Comparison of ENCODE assay signal across 10 cellular contexts in genomic region chr9:33029106-33029788, GRCh38. TPM values are rescaled to one million over a fixed set of nuclear protein-coding genes. Genes with fewer than 3 reads are reported as not detected.
DNase-seq lines count a peak whose midpoint lies in the region; ATAC-seq, FAIRE-seq and TF ChIP-seq lines count a peak whose summit lies in the region.
"Had no signal": no experiment of that assay in that cellular context is flagged by ENCODE, and none has a peak within 500 bp of the region (broad histone marks: within the 10 kb centered on the region; RNA-seq: fewer than 3 reads in every experiment).

No MANE protein-coding gene starts in this region.

- TF ChIP-seq POLR2A in A549 (IDR thresholded peaks at IDR 0.05; ENCODE audit: low read length), result no peak

- H3K27ac Mint-ChIP-seq in activated CD8-positive, alpha-beta T cell treated with anti-CD3 and anti-CD28 coated beads, Interleukin-2, amount 10 ng/mL, durations not matched to agents 7 days and 5 days, result no peak overlapping the region
- H3K27ac Mint-ChIP-seq in glutamatergic neuron (ENCODE audit: unreplicated experiment), result no peak overlapping the region

- H3K36me3 Mint-ChIP-seq in activated CD8-positive, alpha-beta T cell treated with anti-CD3 and anti-CD28 coated beads, Interleukin-2, amount 10 ng/mL, durations not matched to agents 7 days and 5 days (ENCODE audit: low read depth), result peaks cover 72% of the 10 kb centered on the region
- no peaks in the 10 kb centered on the region for H3K36me3 Mint-ChIP-seq in glutamatergic neuron (ENCODE audit: unreplicated experiment)

- peak overlapping the region; percentile 10; the same call in 1 of the 3 replicates for H3K4me3 ChIP-seq in A549
- peak overlapping the region; percentile 22 for H3K4me3 ChIP-seq in GM23248
- no peak overlapping the region for H3K4me3 ChIP-seq in SJCRH30

- DNase-seq in A549 (ENCODE audit: low read depth in 1 of 2, low spot score in 1 of 2) (peak in 1 of 2 experiments; percentile 34), GM23248 (peak; percentile 72), glutamatergic neuron (no peak), NCI-H128 (lab: John Stamatoyannopoulos, UW; ENCODE audit: unreplicated experiment) (no peak), RPMI8226 (no peak), cerebellar nuclear complex (lab: John Stamatoyannopoulos, UW) (no peak), SJCRH30 (no peak)
- no peak for DNase-seq in activated CD8-positive, alpha-beta T cell treated with anti-CD3 and anti-CD28 coated beads, Interleukin-2, amount 10 ng/mL, durations not matched to agents 7 days and 5 days
- DNase-seq: foreskin melanocyte had no signal

- H3K4me2 ChIP-seq in A549 (peak overlapping the region; percentile 97), GM23248 (ENCODE audit: unreplicated experiment) (peak overlapping the region; percentile 45)

- peaks cover 61% of the 10 kb centered on the region for H3K4me1 Mint-ChIP-seq in activated CD8-positive, alpha-beta T cell treated with anti-CD3 and anti-CD28 coated beads, Interleukin-2, amount 10 ng/mL, durations not matched to agents 7 days and 5 days (ENCODE audit: low read depth)
- peaks cover 5% of the 10 kb centered on the region for H3K4me1 Mint-ChIP-seq in glutamatergic neuron (ENCODE audit: low read depth, unreplicated experiment)

- peaks cover 52% of the 10 kb centered on the region for H3K36me3 ChIP-seq in GM23248 (ENCODE audit: low read depth)
- H3K36me3 ChIP-seq in SJCRH30, result peaks cover 75% of the 10 kb centered on the region

- no peak for ATAC-seq in A549
- no peak for ATAC-seq in activated CD8-positive, alpha-beta T cell treated with anti-CD3 and anti-CD28 coated beads, Interleukin-2, amount 10 ng/mL, durations not matched to agents 7 days and 5 days

- no peaks in the 10 kb centered on the region for H3K9me2 ChIP-seq in GM23248 (ENCODE audit: insufficient read depth)

- H3K9me3 ChIP-seq in A549, result no peaks in the 10 kb centered on the region
- no peaks in the 10 kb centered on the region for H3K9me3 ChIP-seq in GM23248 (ENCODE audit: low read depth)
- no peaks in the 10 kb centered on the region for H3K9me3 ChIP-seq in SJCRH30 (replicated peaks)

- WGBS in A549 (ENCODE audit: missing lambda C conversion rate), result 25% methylated on average over 6 of the region's 6 CpGs
- WGBS in GM23248 (ENCODE audit: low coverage in 1 of 2, low lambda C conversion rate in 2 of 2, missing lambda C conversion rate in 2 of 2), 2 experiments, result 30 to 31% methylated on average over 6 of the region's 6 CpGs

- H3K27ac ChIP-seq in A549 (peak overlapping the region in 1 of 2 experiments; percentile 47; a peak in 2 of 6 replicates), GM23248 (peak overlapping the region; percentile 48), SJCRH30 (no peak overlapping the region)
- H3K27ac ChIP-seq: parathyroid adenoma had no signal

- no peak for FAIRE-seq in A549 (lab: Jason Lieb, UNC)

- no peaks in the 10 kb centered on the region for H3K27me3 Mint-ChIP-seq in activated CD8-positive, alpha-beta T cell treated with anti-CD3 and anti-CD28 coated beads, Interleukin-2, amount 10 ng/mL, durations not matched to agents 7 days and 5 days (ENCODE audit: low read depth)
- H3K27me3 Mint-ChIP-seq in glutamatergic neuron (ENCODE audit: unreplicated experiment), result peaks cover under 1% of the 10 kb centered on the region

- 0 out of 2 replicates have a peak, but pooled peaks cover 4% of the 10 kb centered on the region for H4K20me1 ChIP-seq in GM23248 (ENCODE audit: insufficient read depth)

- H3K9me3 Mint-ChIP-seq in activated CD8-positive, alpha-beta T cell treated with anti-CD3 and anti-CD28 coated beads, Interleukin-2, amount 10 ng/mL, durations not matched to agents 7 days and 5 days (ENCODE audit: insufficient read depth), result no peaks in the 10 kb centered on the region
- H3K9me3 Mint-ChIP-seq in glutamatergic neuron (ENCODE audit: unreplicated experiment), result peaks cover 5% of the 10 kb centered on the region

- peak overlapping the region; percentile 63 for H3K4me3 Mint-ChIP-seq in activated CD8-positive, alpha-beta T cell treated with anti-CD3 and anti-CD28 coated beads, Interleukin-2, amount 10 ng/mL, durations not matched to agents 7 days and 5 days
- peak overlapping the region; percentile 34 for H3K4me3 Mint-ChIP-seq in glutamatergic neuron (ENCODE audit: unreplicated experiment)

- H3K27me3 ChIP-seq in GM23248 (replicated peaks; ENCODE audit: insufficient read depth) (no peaks in the 10 kb centered on the region), SJCRH30 (no peaks in the 10 kb centered on the region)

- no peak for TF ChIP-seq CTCF in A549 (IDR thresholded peaks at IDR 0.05)
- no peak for TF ChIP-seq CTCF in glutamatergic neuron (IDR thresholded peaks at IDR 0.05; ENCODE audit: partially characterized antibody, unreplicated experiment)

- H3K4me1 ChIP-seq in A549 (peaks cover 67% of the 10 kb centered on the region), GM23248 (ENCODE audit: insufficient read depth) (peaks cover 35% of the 10 kb centered on the region), SJCRH30 (peaks cover under 1% of the 10 kb centered on the region; the same call in 1 of the 2 replicates)

- POLR2A ChIA-PET in A549 (lab: Yijun Ruan, JAX), result no interaction called here
- POLR2A ChIA-PET in activated CD8-positive, alpha-beta T cell treated with anti-CD3 and anti-CD28 coated beads, Interleukin-2, amount 10 ng/mL, durations not matched to agents 7 days and 5 days (lab: Charles Lee), result no interaction called here

- no peak overlapping the region for H2AFZ ChIP-seq in GM23248
- H2AFZ ChIP-seq: parathyroid adenoma had no signal

- peak overlapping the region; percentile 4; the same call in 1 of the 2 replicates for H3K9ac ChIP-seq in GM23248
- H3K9ac ChIP-seq: parathyroid adenoma had no signal

- peaks cover 92% of the 10 kb centered on the region for H3K79me2 ChIP-seq in GM23248 (ENCODE audit: insufficient read depth)

- CTCF ChIA-PET in A549 (lab: Yijun Ruan, JAX), result interaction anchor here (7.1 kb wide), 1 partner anchor 12 kb away, joined by 59 read pairs; no protein-coding TSS in a partner anchor
- CTCF ChIA-PET in activated CD8-positive, alpha-beta T cell treated with anti-CD3 and anti-CD28 coated beads, Interleukin-2, amount 10 ng/mL, durations not matched to agents 7 days and 5 days (lab: Charles Lee), result interaction anchor here (1.3 kb wide), 1 partner anchor 15 kb away, joined by 3 read pairs; no protein-coding TSS in a partner anchor

- no peak for TF ChIP-seq RAD21 in A549 (conservative IDR thresholded peaks at IDR 0.05 in 1 of 2, IDR thresholded peaks at IDR 0.05 in 1 of 2)

- in situ Hi-C loops in GM23248 (cut with MboI), result no loop called here

- H3F3A ChIP-seq in GM23248 (ENCODE audit: insufficient read depth), result peaks cover 21% of the 10 kb centered on the region

- TF ChIP-seq EP300 in A549 (IDR thresholded peaks at IDR 0.05), result no peak

TF ChIP-seq in A549, 52 proteins besides CTCF, POLR2A, EP300 and RAD21 (continues in another document):
- TF ChIP-seq HOXA7 (CRISPR knock-in tag; IDR thresholded peaks at IDR 0.05), result no peak
- TF ChIP-seq, protein P1, sequence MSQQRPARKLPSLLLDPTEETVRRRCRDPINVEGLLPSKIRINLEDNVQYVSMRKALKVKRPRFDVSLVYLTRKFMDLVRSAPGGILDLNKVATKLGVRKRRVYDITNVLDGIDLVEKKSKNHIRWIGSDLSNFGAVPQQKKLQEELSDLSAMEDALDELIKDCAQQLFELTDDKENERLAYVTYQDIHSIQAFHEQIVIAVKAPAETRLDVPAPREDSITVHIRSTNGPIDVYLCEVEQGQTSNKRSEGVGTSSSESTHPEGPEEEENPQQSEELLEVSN (IDR thresholded peaks at IDR 0.05; ENCODE audit: borderline replicate concordance, low read depth), result no peak
- no peak for TF ChIP-seq NPAS2 (CRISPR knock-in tag; IDR thresholded peaks at IDR 0.05; ENCODE audit: borderline replicate concordance)
- TF ChIP-seq KDM5A (IDR thresholded peaks at IDR 0.05), result no peak
- TF ChIP-seq HDAC2 (IDR thresholded peaks at IDR 0.05), result no peak

RNA-seq across cellular contexts. Expression of gene DNAJA1, which starts 4.2 kb away (rescaled TPM):
- polyA plus RNA-seq in A549 (2011; rRNA removed) (241 and 258 TPM in 2 replicates), A549 (2017; fragmentation: RNase III; extraction: RNeasy Plus Mini Kit Qiagen cat#74134 plus additional on column Dnase treatment) (357 to 421 TPM (median 410 TPM) in 3 replicates), GM23248 (2016; fragmentation: Nextera tagmentation; extraction: Ambion mirVana) (108 and 115 TPM in 2 replicates)
- polyA plus RNA-seq in A549 (2012; cell fraction: cytosol; rRNA removed), result 107 and 140 TPM in 2 replicates
- polyA plus RNA-seq in A549 (2012; cell fraction: nucleus; rRNA removed), result 48.1 and 57.9 TPM in 2 replicates
- 117 and 130 TPM in 2 replicates for polyA minus RNA-seq in A549 (2011; rRNA and poly(A)+ RNA removed)
- 84.6 and 92.7 TPM in 2 replicates for total RNA-seq in GM23248 (2014; rRNA removed; shearing (Covaris generic))
- 100 to 1,000 TPM; 158 to 159 TPM for total RNA-seq in activated CD8-positive, alpha-beta T cell treated with anti-CD3 and anti-CD28 coated beads, Interleukin-2, amount 10 ng/mL, durations not matched to agents 7 days and 5 days
- 249 TPM for total RNA-seq in glutamatergic neuron (ENCODE audit: unreplicated experiment)
- total RNA-seq in SJCRH30 (2014; rRNA removed; shearing (Covaris generic)), result 239 and 246 TPM in 2 replicates

RNA-seq across cellular contexts. Expression of gene APTX, which starts 27.8 kb away (rescaled TPM):
- 51.1 and 69.6 TPM in 2 replicates for polyA plus RNA-seq in A549 (2011; rRNA removed)
- polyA plus RNA-seq in A549 (2012; cell fraction: cytosol; rRNA removed), result 20.9 and 21.6 TPM in 2 replicates
- polyA plus RNA-seq in A549 (2012; cell fraction: nucleus; rRNA removed), result 10.7 and 22.0 TPM in 2 replicates
- 47.0 to 54.1 TPM (median 47.7 TPM) in 3 replicates for polyA plus RNA-seq in A549 (2017; fragmentation: RNase III; extraction: RNeasy Plus Mini Kit Qiagen cat#74134 plus additional on column Dnase treatment)
- polyA minus RNA-seq in A549 (2011; rRNA and poly(A)+ RNA removed), result 25.0 and 28.5 TPM in 2 replicates
- 21.4 and 43.0 TPM in 2 replicates for total RNA-seq in GM23248 (2014; rRNA removed; shearing (Covaris generic))
- 36.9 and 40.6 TPM in 2 replicates for polyA plus RNA-seq in GM23248 (2016; fragmentation: Nextera tagmentation; extraction: Ambion mirVana)
- total RNA-seq in activated CD8-positive, alpha-beta T cell treated with anti-CD3 and anti-CD28 coated beads, Interleukin-2, amount 10 ng/mL, durations not matched to agents 7 days and 5 days, result 10 to 100 TPM; 33.1 to 35.9 TPM
- 41.9 TPM for total RNA-seq in glutamatergic neuron (ENCODE audit: unreplicated experiment)
- total RNA-seq in SJCRH30 (2014; rRNA removed; shearing (Covaris generic)), result 32.0 and 32.3 TPM in 2 replicates

RNA-seq across cellular contexts. Expression of gene SMU1, which starts 47.2 kb away (rescaled TPM):
- polyA plus RNA-seq in A549 (2011; rRNA removed), result 25.3 and 26.0 TPM in 2 replicates
- 8.5 and 10.5 TPM in 2 replicates for polyA plus RNA-seq in A549 (2012; cell fraction: cytosol; rRNA removed)
- 4.8 and 6.9 TPM in 2 replicates for polyA plus RNA-seq in A549 (2012; cell fraction: nucleus; rRNA removed)
- 25.0 to 26.5 TPM (median 25.6 TPM) in 3 replicates for polyA plus RNA-seq in A549 (2017; fragmentation: RNase III; extraction: RNeasy Plus Mini Kit Qiagen cat#74134 plus additional on column Dnase treatment)
- polyA minus RNA-seq in A549 (2011; rRNA and poly(A)+ RNA removed), result 17.4 and 18.3 TPM in 2 replicates
- total RNA-seq in GM23248 (2014; rRNA removed; shearing (Covaris generic)), result 23.1 and 26.3 TPM in 2 replicates
- polyA plus RNA-seq in GM23248 (2016; fragmentation: Nextera tagmentation; extraction: Ambion mirVana), result 18.6 and 20.9 TPM in 2 replicates
- total RNA-seq in activated CD8-positive, alpha-beta T cell treated with anti-CD3 and anti-CD28 coated beads, Interleukin-2, amount 10 ng/mL, durations not matched to agents 7 days and 5 days, result 10 to 100 TPM; 21.7 to 22.6 TPM
- 19.6 TPM for total RNA-seq in glutamatergic neuron (ENCODE audit: unreplicated experiment)
- total RNA-seq in SJCRH30 (2014; rRNA removed; shearing (Covaris generic)), result 30.0 and 30.4 TPM in 2 replicates
